17 cellular contexts compared by ENCODE assay signal in the genomic region with DNA sequence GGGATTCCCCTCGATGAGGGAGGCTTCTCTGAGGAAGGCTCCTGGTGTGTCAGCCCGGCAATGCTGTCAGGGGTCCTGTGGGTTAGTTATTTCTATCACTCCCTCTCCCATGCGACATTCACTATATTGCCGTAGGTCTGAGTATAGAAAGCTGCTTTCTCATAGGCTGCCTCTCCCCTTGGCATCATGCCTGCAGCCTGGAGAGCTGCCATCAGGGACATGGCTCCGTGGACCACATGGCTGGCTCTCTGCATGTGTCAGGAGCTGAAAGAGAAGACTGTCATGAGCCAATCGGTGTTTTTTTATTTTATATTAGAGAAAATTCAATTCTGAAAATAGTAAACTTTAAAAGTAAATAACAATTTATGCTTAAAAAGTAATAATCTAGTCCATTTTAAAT.
DNase-seq lines count a peak whose midpoint lies in the region; ATAC-seq and TF ChIP-seq lines count a peak whose summit lies in the region.
"Had no signal": no experiment of that assay in that cellular context is flagged by ENCODE, and none has a peak within 500 bp of the region (broad histone marks: within the 10 kb centered on the region; RNA-seq: fewer than 3 reads in every experiment).

No MANE protein-coding gene starts in this region.

- H3K4me1 ChIP-seq in CD8-positive, alpha-beta T cell (ENCODE audit: insufficient read depth, low read length), result no peaks in the 10 kb centered on the region
- H3K4me1 ChIP-seq: body of pancreas, SJSA1, thyroid gland had no signal

- no peaks in the 10 kb centered on the region for H3K4me1 Mint-ChIP-seq in WTC11
- no peaks in the 10 kb centered on the region for H3K4me1 Mint-ChIP-seq in CD8-positive, alpha-beta T cell (ENCODE audit: low read depth)
- no peaks in the 10 kb centered on the region for H3K4me1 Mint-ChIP-seq in Calu3 (ENCODE audit: low read depth, unreplicated experiment)
- H3K4me1 Mint-ChIP-seq: activated CD4-positive, alpha-beta T cell treated with anti-CD3 and anti-CD28 coated beads, Interleukin-2, amount 10 ng/mL, durations not matched to agents 24 days and 14 days had no signal

- H3K9me3 ChIP-seq in CD8-positive, alpha-beta T cell (ENCODE audit: low read length), result no peaks in the 10 kb centered on the region
- H3K9me3 ChIP-seq: body of pancreas, MG63, SJSA1, thyroid gland had no signal

- no peaks in the 10 kb centered on the region for H3K36me3 ChIP-seq in CD8-positive, alpha-beta T cell (ENCODE audit: insufficient read depth, low read length)
- H3K36me3 ChIP-seq: MG63, SJSA1, thyroid gland had no signal

- H3K9me3 Mint-ChIP-seq in WTC11 (no peaks in the 10 kb centered on the region), Calu3 (ENCODE audit: low read depth, unreplicated experiment) (no peaks in the 10 kb centered on the region)
- H3K9me3 Mint-ChIP-seq in CD8-positive, alpha-beta T cell, result no peaks in the 10 kb centered on the region
- H3K9me3 Mint-ChIP-seq: activated CD4-positive, alpha-beta T cell treated with anti-CD3 and anti-CD28 coated beads, Interleukin-2, amount 10 ng/mL, durations not matched to agents 24 days and 14 days had no signal

- no peak overlapping the region for H3K27ac Mint-ChIP-seq in WTC11
- no peak overlapping the region for H3K27ac Mint-ChIP-seq in CD8-positive, alpha-beta T cell
- no peak overlapping the region for H3K27ac Mint-ChIP-seq in Calu3 (ENCODE audit: unreplicated experiment)
- H3K27ac Mint-ChIP-seq: activated CD4-positive, alpha-beta T cell treated with anti-CD3 and anti-CD28 coated beads, Interleukin-2, amount 10 ng/mL, durations not matched to agents 24 days and 14 days had no signal

- no TSS peak for BruUV-seq in Calu3 (replicated peaks; lab: Mats Ljungman, UMichigan)

- H3K4me3 ChIP-seq in CD8-positive, alpha-beta T cell (ENCODE audit: low read depth, low read length), result no peak overlapping the region
- H3K4me3 ChIP-seq: body of pancreas, MG63, SJSA1, smooth muscle cell, thyroid gland had no signal

- H3K36me3 Mint-ChIP-seq in WTC11, result no peaks in the 10 kb centered on the region
- H3K36me3 Mint-ChIP-seq in CD8-positive, alpha-beta T cell, result no peaks in the 10 kb centered on the region
- H3K36me3 Mint-ChIP-seq in Calu3 (ENCODE audit: insufficient read depth, unreplicated experiment), result no peaks in the 10 kb centered on the region

- H3K4me3 Mint-ChIP-seq in WTC11 (no peak overlapping the region), Calu3 (ENCODE audit: low read depth, unreplicated experiment) (no peak overlapping the region)
- H3K4me3 Mint-ChIP-seq in CD8-positive, alpha-beta T cell, result no peak overlapping the region
- H3K4me3 Mint-ChIP-seq: activated CD4-positive, alpha-beta T cell treated with anti-CD3 and anti-CD28 coated beads, Interleukin-2, amount 10 ng/mL, durations not matched to agents 24 days and 14 days had no signal

- intact Hi-C loops in CD8-positive, alpha-beta T cell (cut with DNase I, micrococcal nuclease), result no loop called here
- intact Hi-C loops in Calu3 (cut with micrococcal nuclease; ENCODE audit: unreplicated experiment), result no loop called here

- no peaks in the 10 kb centered on the region for H3K27me3 Mint-ChIP-seq in WTC11 (ENCODE audit: low read depth)
- no peaks in the 10 kb centered on the region for H3K27me3 Mint-ChIP-seq in CD8-positive, alpha-beta T cell (ENCODE audit: low read depth)
- H3K27me3 Mint-ChIP-seq in Calu3 (ENCODE audit: unreplicated experiment), result no peaks in the 10 kb centered on the region
- H3K27me3 Mint-ChIP-seq: activated CD4-positive, alpha-beta T cell treated with anti-CD3 and anti-CD28 coated beads, Interleukin-2, amount 10 ng/mL, durations not matched to agents 24 days and 14 days had no signal

- POLR2A ChIA-PET in WTC11 (lab: Charles Lee), result no interaction called here
- POLR2A ChIA-PET in CD8-positive, alpha-beta T cell (lab: Charles Lee), result interaction anchor here (0.6 kb wide), 1 partner anchor 886 kb away, joined by 3 read pairs; no protein-coding TSS in a partner anchor

- peak; percentile 14 for DNase-seq in COLO829 (ENCODE audit: low spot score)
- peak; percentile 90 for DNase-seq in NCI-H1092 (lab: John Stamatoyannopoulos, UW)
- no peak for DNase-seq in WTC11 (ENCODE audit: low spot score)
- peak in 44 of 51 donors; percentile 3 to 79 (median 42) for DNase-seq in hypothalamus (lab: John Stamatoyannopoulos, UW)
- DNase-seq in CD8-positive, alpha-beta T cell, result no peak
- DNase-seq in Calu3, result no peak
- DNase-seq: activated CD4-positive, alpha-beta T cell treated with anti-CD3 and anti-CD28 coated beads, Interleukin-2, amount 10 ng/mL, durations not matched to agents 24 days and 14 days; activated naive CD4-positive, alpha-beta T cell treated with Interleukin-2 at 50 U/mL for 16 hours; MG63; T1000; thyroid gland had no signal

- no peaks in the 10 kb centered on the region for H3K27me3 ChIP-seq in CD8-positive, alpha-beta T cell (ENCODE audit: insufficient read depth, low read length)
- H3K27me3 ChIP-seq: body of pancreas, thyroid gland had no signal

- CTCF ChIA-PET in WTC11 (lab: Charles Lee), result no interaction called here
- CTCF ChIA-PET in CD8-positive, alpha-beta T cell (lab: Charles Lee), result no interaction called here
- CTCF ChIA-PET in Calu3 (lab: Charles Lee), result no interaction called here

- ATAC-seq in WTC11 (peak; percentile 22; the same call in 1 of the 2 replicates), HG03175 (IDR thresholded peaks at IDR 0.05; ENCODE audit: unreplicated experiment) (no peak), HG03565 (IDR thresholded peaks at IDR 0.05; ENCODE audit: unreplicated experiment) (no peak)
- ATAC-seq in CD8-positive, alpha-beta T cell, result no peak
- ATAC-seq: HCT116 had no signal

- no peak overlapping the region for H3K27ac ChIP-seq in CD8-positive, alpha-beta T cell (ENCODE audit: low read depth, low read length)
- H3K27ac ChIP-seq: body of pancreas, SJSA1, thyroid gland had no signal

- TF ChIP-seq CTCF in WTC11 (IDR thresholded peaks at IDR 0.05) (no peak), Calu3 (IDR thresholded peaks at IDR 0.05; ENCODE audit: unreplicated experiment) (no peak)
- TF ChIP-seq CTCF in CD8-positive, alpha-beta T cell (IDR thresholded peaks at IDR 0.05), result no peak

TF ChIP-seq in WTC11, 78 proteins besides CTCF, POLR2A, EP300 and RAD21:
- TF ChIP-seq JUN (CRISPR knock-in tag; IDR thresholded peaks at IDR 0.05) (no peak), NR3C1 (CRISPR knock-in tag; conservative IDR thresholded peaks at IDR 0.05; ENCODE audit: low read depth) (no peak), NFATC4 (CRISPR knock-in tag; IDR thresholded peaks at IDR 0.05) (no peak), ZNF396 (CRISPR knock-in tag; IDR thresholded peaks at IDR 0.05; ENCODE audit: borderline replicate concordance) (no peak), OVOL2 (CRISPR knock-in tag; IDR thresholded peaks at IDR 0.05; ENCODE audit: borderline replicate concordance) (no peak)
- TF ChIP-seq, protein P1, sequence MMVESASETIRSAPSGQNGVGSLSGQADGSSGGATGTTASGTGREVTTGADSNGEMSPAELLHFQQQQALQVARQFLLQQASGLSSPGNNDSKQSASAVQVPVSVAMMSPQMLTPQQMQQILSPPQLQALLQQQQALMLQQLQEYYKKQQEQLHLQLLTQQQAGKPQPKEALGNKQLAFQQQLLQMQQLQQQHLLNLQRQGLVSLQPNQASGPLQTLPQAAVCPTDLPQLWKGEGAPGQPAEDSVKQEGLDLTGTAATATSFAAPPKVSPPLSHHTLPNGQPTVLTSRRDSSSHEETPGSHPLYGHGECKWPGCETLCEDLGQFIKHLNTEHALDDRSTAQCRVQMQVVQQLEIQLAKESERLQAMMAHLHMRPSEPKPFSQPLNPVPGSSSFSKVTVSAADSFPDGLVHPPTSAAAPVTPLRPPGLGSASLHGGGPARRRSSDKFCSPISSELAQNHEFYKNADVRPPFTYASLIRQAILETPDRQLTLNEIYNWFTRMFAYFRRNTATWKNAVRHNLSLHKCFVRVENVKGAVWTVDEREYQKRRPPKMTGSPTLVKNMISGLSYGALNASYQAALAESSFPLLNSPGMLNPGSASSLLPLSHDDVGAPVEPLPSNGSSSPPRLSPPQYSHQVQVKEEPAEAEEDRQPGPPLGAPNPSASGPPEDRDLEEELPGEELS (CRISPR knock-in tag; IDR thresholded peaks at IDR 0.05), result no peak

Comparison
In these comparisons a context has a peak if more than half of its experiments do, and no peak if none do; other contexts are left out.
1. DNase-seq: peak in COLO829 (single experiment), NCI-H1092 (single experiment) and hypothalamus (44 of 51); none in WTC11 (single experiment), CD8-positive, alpha-beta T cell (0 of 7) and Calu3 (single experiment).